In genomic region chrX:153983321-153983729, GRCh38 we compare ENCODE assay signal across 13 cellular contexts. TPM values are rescaled to one million over a fixed set of nuclear protein-coding genes. Genes with fewer than 3 reads are reported as not detected.
DNase-seq lines count a peak whose midpoint lies in the region; FAIRE-seq and TF ChIP-seq lines count a peak whose summit lies in the region.
"Had no signal": no experiment of that assay in that cellular context is flagged by ENCODE, and none has a peak within 500 bp of the region (broad histone marks: within the 10 kb centered on the region; RNA-seq: fewer than 3 reads in every experiment).

No MANE protein-coding gene starts in this region.

- peaks cover 55% of the 10 kb centered on the region for H3K4me1 Mint-ChIP-seq in CD14-positive monocyte
- H3K4me1 Mint-ChIP-seq in T-helper 2 cell treated with Interferon-gamma antibody and Interleukin-4, amounts not matched to agents 5 μg/mL and 100 μg/mL, for 36 hours (ENCODE audit: low read depth): peaks cover 33% of the 10 kb centered on the region

- intact Hi-C loops in CD14-positive monocyte (cut with micrococcal nuclease): no loop called here
- intact Hi-C loops in head of caudate nucleus (cut with DNase I): no loop called here

- peak overlapping the region; percentile 89 to 99 (median 96) for H3K27ac Mint-ChIP-seq in CD14-positive monocyte
- H3K27ac Mint-ChIP-seq in T-helper 2 cell treated with Interferon-gamma antibody and Interleukin-4, amounts not matched to agents 5 μg/mL and 100 μg/mL, for 36 hours: peak overlapping the region; percentile 70

- H3K4me3 Mint-ChIP-seq in CD14-positive monocyte: peak overlapping the region in 1 of 2 donors; percentile 47
- peak overlapping the region; percentile 84 for H3K4me3 Mint-ChIP-seq in T-helper 2 cell treated with Interferon-gamma antibody and Interleukin-4, amounts not matched to agents 5 μg/mL and 100 μg/mL, for 36 hours

- H3K36me3 Mint-ChIP-seq in CD14-positive monocyte: peaks cover 5 to 6% of the 10 kb centered on the region in 2 donors
- H3K36me3 Mint-ChIP-seq in T-helper 2 cell treated with Interferon-gamma antibody and Interleukin-4, amounts not matched to agents 5 μg/mL and 100 μg/mL, for 36 hours (ENCODE audit: low read depth): no peaks in the 10 kb centered on the region
- H3K36me3 Mint-ChIP-seq: natural killer cell had no signal

- TF ChIP-seq CTCF in CD14-positive monocyte (IDR thresholded peaks at IDR 0.05): no peak

- H3K27me3 Mint-ChIP-seq in CD14-positive monocyte (ENCODE audit: low read depth in 3 of 3): peaks cover 0 to 70% (median 2%) of the 10 kb centered on the region in 3 donors
- no peaks in the 10 kb centered on the region for H3K27me3 Mint-ChIP-seq in T-helper 2 cell treated with Interferon-gamma antibody and Interleukin-4, amounts not matched to agents 5 μg/mL and 100 μg/mL, for 36 hours (ENCODE audit: low read depth)

- TF ChIP-seq POLR2A in GM12891 (IDR thresholded peaks at IDR 0.05; ENCODE audit: low read depth, low read length): no peak

- DNase-seq in CD14-positive monocyte (ENCODE audit: low spot score) (peak; percentile 91), GM12891 (ENCODE audit: insufficient read length, low spot score) (no peak), islet precursor cell (peak; percentile 35), ACHN (no peak), head of caudate nucleus (no peak), Kasumi-1 (lab: John Stamatoyannopoulos, UW) (no peak), NCI-H69 (lab: John Stamatoyannopoulos, UW) (no peak)
- DNase-seq in T-helper 2 cell treated with Interferon-gamma antibody and Interleukin-4, amounts not matched to agents 5 μg/mL and 100 μg/mL, for 36 hours (ENCODE audit: low spot score): no peak
- DNase-seq: C1 segment of cervical spinal cord; effector CD8-positive, alpha-beta T cell; EL; MM.1S; natural killer cell had no signal

- in situ Hi-C loops in ACHN (cut with HindIII; ENCODE audit: low pct_ligation_motif_present, low pct_unique_long_range_greater_than_20kb, low sequenced_read_pairs): no loop called here

- H3K9me3 Mint-ChIP-seq in CD14-positive monocyte: peaks cover 0 to 22% (median 0%) of the 10 kb centered on the region in 7 donors
- H3K9me3 Mint-ChIP-seq in T-helper 2 cell treated with Interferon-gamma antibody and Interleukin-4, amounts not matched to agents 5 μg/mL and 100 μg/mL, for 36 hours: no peaks in the 10 kb centered on the region
- H3K9me3 Mint-ChIP-seq: natural killer cell had no signal

- peak; percentile 91 for FAIRE-seq in GM12891 (lab: Jason Lieb, UNC)

TF ChIP-seq in GM12891, 5 proteins besides CTCF, POLR2A, EP300 and RAD21:
- no peak for TF ChIP-seq POU2F2 (IDR thresholded peaks at IDR 0.05; ENCODE audit: low read depth, low read length)
- no peak for TF ChIP-seq POLR2AphosphoS5 (IDR thresholded peaks at IDR 0.05; ENCODE audit: low read depth, low read length)
- TF ChIP-seq SPI1 (IDR thresholded peaks at IDR 0.05; ENCODE audit: low read depth, low read length): no peak
- no peak for TF ChIP-seq PAX5 (IDR thresholded peaks at IDR 0.05; ENCODE audit: insufficient read depth, low read length, severe bottlenecking)
- TF ChIP-seq TAF1 (IDR thresholded peaks at IDR 0.05; ENCODE audit: low read depth, low read length): no peak

RNA-seq across cellular contexts. Expression of gene TMEM187, which starts 10.8 kb away (rescaled TPM):
- 1 to 10 TPM; 2.8 to 4.9 TPM for polyA plus RNA-seq in CD14-positive monocyte
- 1.6 TPM for polyA plus RNA-seq in GM12891 (2012; ENCODE audit: low read depth, missing spikeins)

RNA-seq across cellular contexts. Expression of gene HCFC1, which starts 11.7 kb away (rescaled TPM):
- polyA plus RNA-seq in CD14-positive monocyte: 1 to 10 TPM; 1.9 to 3.8 TPM
- polyA plus RNA-seq in GM12891 (2012; ENCODE audit: low read depth, missing spikeins): 21.1 TPM

RNA-seq across cellular contexts. Expression of gene IRAK1, which starts 36.4 kb away (rescaled TPM):
- 10 to 100 TPM; 47.8 to 49.5 TPM for polyA plus RNA-seq in CD14-positive monocyte
- polyA plus RNA-seq in GM12891 (2012; ENCODE audit: low read depth, missing spikeins): 41.7 TPM

RNA-seq across cellular contexts. Expression of gene RENBP, which starts 38.9 kb away (rescaled TPM):
- polyA plus RNA-seq in CD14-positive monocyte: 1 to 10 TPM; 2.7 to 3.8 TPM
- polyA plus RNA-seq in GM12891 (2012; ENCODE audit: low read depth, missing spikeins): 9.8 TPM

RNA-seq across cellular contexts. Expression of gene NAA10, which starts 48.5 kb away (rescaled TPM):
- 10 to 100 TPM; 46.7 to 47.9 TPM for polyA plus RNA-seq in CD14-positive monocyte
- 87.7 TPM for polyA plus RNA-seq in GM12891 (2012; ENCODE audit: low read depth, missing spikeins)

Comparison
In these comparisons a context has a peak if more than half of its experiments do, and no peak if none do; other contexts are left out.
1. DNase-seq: peak in CD14-positive monocyte (single experiment) and islet precursor cell (single experiment); none in GM12891 (single experiment), T-helper 2 cell treated with Interferon-gamma antibody and Interleukin-4, amounts not matched to agents 5 μg/mL and 100 μg/mL, for 36 hours (single experiment), ACHN (single experiment), head of caudate nucleus (0 of 42), Kasumi-1 (0 of 2) and NCI-H69 (single experiment).